Comparison of ENCODE assay signal across 1 cellular context in genomic region chr2:233761040-233761769, GRCh38.
TF ChIP-seq lines count a peak whose summit lies in the region.

No MANE protein-coding gene starts in this region.

TF ChIP-seq in IMR-90, 13 proteins besides CTCF, POLR2A, EP300 and RAD21 (continued from another document):
- TF ChIP-seq CHD1 (IDR thresholded peaks at IDR 0.05; ENCODE audit: low read depth, low read length): no peak
- no peak for TF ChIP-seq NFE2L2 (IDR thresholded peaks at IDR 0.05; ENCODE audit: low read depth, low read length)
- no peak for TF ChIP-seq FOS (IDR thresholded peaks at IDR 0.05; ENCODE audit: low read depth, low read length)
- TF ChIP-seq RFX5 (IDR thresholded peaks at IDR 0.05; ENCODE audit: low read depth, low read length): no peak
TF ChIP-seq in IMR-90: peak in this region for 2.
